ENCODE assay signal across 8 cellular contexts in the genomic region with DNA sequence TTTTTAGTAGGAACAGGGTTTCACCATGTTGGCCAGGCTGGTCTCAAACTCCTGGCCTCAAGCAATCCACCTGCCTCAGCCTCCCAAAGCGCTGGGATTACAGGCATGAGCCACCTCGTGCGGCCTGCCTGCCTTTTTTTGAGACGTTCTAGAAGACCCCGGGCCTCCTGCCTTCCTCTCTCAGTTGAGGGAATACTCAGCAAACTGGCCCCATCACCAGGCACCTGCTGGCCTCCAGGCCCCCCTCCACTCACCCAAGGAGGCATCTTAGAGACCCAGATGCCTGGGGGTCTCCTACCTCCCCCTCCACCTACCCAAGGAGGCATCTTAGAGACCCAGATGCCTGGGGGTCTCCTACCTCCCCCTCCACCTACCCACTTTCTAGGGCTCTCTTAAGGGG. TPM values are rescaled to one million over a fixed set of nuclear protein-coding genes. Genes with fewer than 3 reads are reported as not detected.
A peak's percentile ranks its signal among the peaks of the same experiment; 100 is the strongest.
DNase-seq lines count a peak whose midpoint lies in the region; TF ChIP-seq lines count a peak whose summit lies in the region.
"Not testable (repeated sequence)": the region's sequence is repeated elsewhere in the genome, so short reads cannot be mapped to it uniquely, and the experiment has no call there.

No MANE protein-coding gene starts in this region.

- not testable (repeated sequence) for H3K36me3 Mint-ChIP-seq in type B pancreatic cell

- DNase-seq in A673 (ENCODE audit: low spot score); Peyer's patch; breast epithelium (ENCODE audit: low spot score in 2 of 2); esophagus squamous epithelium (lab: John Stamatoyannopoulos, UW); type B pancreatic cell (ENCODE audit: extremely low spot score, unreplicated experiment): not testable (repeated sequence)

- peaks cover 31% of the 10 kb centered on the region for H3K4me1 Mint-ChIP-seq in type B pancreatic cell (ENCODE audit: unreplicated experiment)

- H3K4me2 ChIP-seq in parathyroid adenoma (ENCODE audit: low read length) = not testable (repeated sequence)

- POLR2A ChIA-PET in A673 (lab: Charles Lee; ENCODE audit: low non-redundant PET) = not testable (repeated sequence)

- not testable (repeated sequence) for TF ChIP-seq RAD21 in liver (IDR thresholded peaks at IDR 0.05)

- BruUV-seq in A673 (replicated peaks; lab: Mats Ljungman, UMichigan) = not testable (repeated sequence)

- CTCF ChIA-PET in A673 (lab: Charles Lee) = interaction anchor here (0.6 to 1.9 kb wide), 4 partner anchors 11 to 30 kb away, joined by 4 to 17 read pairs (median 10); no protein-coding TSS in a partner anchor

- peaks cover 29% of the 10 kb centered on the region for H3K4me1 ChIP-seq in A673 (ENCODE audit: insufficient read depth, low read length, poor library complexity, severe bottlenecking)
- peaks cover 0 to 67% (median 12%) of the 10 kb centered on the region in 4 donors for H3K4me1 ChIP-seq in Peyer's patch
- H3K4me1 ChIP-seq in breast epithelium = peaks cover 17% of the 10 kb centered on the region in 2 donors
- H3K4me1 ChIP-seq in esophagus squamous epithelium = peaks cover 49 to 91% (median 73%) of the 10 kb centered on the region in 3 donors
- peaks cover 0 to 20% (median 13%) of the 10 kb centered on the region in 4 donors for H3K4me1 ChIP-seq in liver (ENCODE audit: control insufficient read depth in 4 of 4, insufficient read depth in 4 of 4, low read length in 3 of 4)
- H3K4me1 ChIP-seq in parathyroid adenoma = peaks cover 16% of the 10 kb centered on the region
- H3K4me1 ChIP-seq in stomach smooth muscle (ENCODE audit: control insufficient read depth, insufficient read depth, low read length) = peaks cover 50% of the 10 kb centered on the region

- TF ChIP-seq CTCF in A673 (conservative IDR thresholded peaks at IDR 0.05; ENCODE audit: low read depth, low read length); Peyer's patch (IDR thresholded peaks at IDR 0.05); breast epithelium (IDR thresholded peaks at IDR 0.05); esophagus squamous epithelium (IDR thresholded peaks at IDR 0.05); liver (IDR thresholded peaks at IDR 0.05; ENCODE audit: low read depth, low read length, missing input control); parathyroid adenoma (IDR thresholded peaks at IDR 0.05); type B pancreatic cell (conservative IDR thresholded peaks at IDR 0.05): not testable (repeated sequence)

- TF ChIP-seq POLR2A in Peyer's patch (IDR thresholded peaks at IDR 0.05); breast epithelium (IDR thresholded peaks at IDR 0.05); esophagus squamous epithelium (IDR thresholded peaks at IDR 0.05): not testable (repeated sequence)

- H3K27ac ChIP-seq in A673 (ENCODE audit: low read depth, low read length, poor library complexity, severe bottlenecking) (peak overlapping the region; percentile 86), Peyer's patch (peak overlapping the region; percentile 62 to 88 (median 84)), breast epithelium (peak overlapping the region; percentile 93 to 97), esophagus squamous epithelium (peak overlapping the region; percentile 98 to 99 (median 98)), liver (ENCODE audit: low read depth in 1 of 2, low read length in 2 of 2) (peak overlapping the region; percentile 1 to 75), parathyroid adenoma (peak overlapping the region; percentile 81), stomach smooth muscle (ENCODE audit: low read length) (peak overlapping the region; percentile 98)

- intact Hi-C loops in A673 (cut with micrococcal nuclease; ENCODE audit: unreplicated experiment); breast epithelium (cut with DNase I; ENCODE audit: low total_unique reads); esophagus squamous epithelium (cut with DNase I): not testable (repeated sequence)

- not testable (repeated sequence) for H3K9ac ChIP-seq in liver (ENCODE audit: low read depth in 1 of 2, low read length in 2 of 2); parathyroid adenoma
- peak overlapping the region; percentile 43 to 51 for H3K9ac ChIP-seq in stomach smooth muscle (ENCODE audit: low read length in 2 of 2)

- H3K9me3 Mint-ChIP-seq in type B pancreatic cell = not testable (repeated sequence)

- H3K36me3 ChIP-seq in A673 (ENCODE audit: insufficient read depth, low read length, poor library complexity, severe bottlenecking); Peyer's patch; breast epithelium; esophagus squamous epithelium; liver (ENCODE audit: control insufficient read depth in 4 of 4, insufficient read depth in 3 of 4, low read depth in 1 of 4, low read length in 3 of 4); parathyroid adenoma (ENCODE audit: control insufficient read depth, insufficient read depth, low read length); stomach smooth muscle (ENCODE audit: control insufficient read depth in 2 of 2, insufficient read depth in 2 of 2, low read length in 2 of 2): not testable (repeated sequence)

- H3K27me3 Mint-ChIP-seq in type B pancreatic cell = not testable (repeated sequence)

- H2AFZ ChIP-seq in parathyroid adenoma = peak overlapping the region; percentile 79

- H3K4me3 ChIP-seq in A673 (ENCODE audit: low read depth, low read length, poor library complexity, severe bottlenecking); Peyer's patch; breast epithelium; esophagus squamous epithelium; liver (ENCODE audit: low read depth in 1 of 3, low read length in 3 of 3); parathyroid adenoma (ENCODE audit: low read depth, low read length); stomach smooth muscle (ENCODE audit: low read length in 2 of 2): not testable (repeated sequence)

- H3K79me2 ChIP-seq in parathyroid adenoma = not testable (repeated sequence)

- not testable (repeated sequence) for H3K9me3 ChIP-seq in A673 (ENCODE audit: low read depth, low read length, poor library complexity, severe bottlenecking); Peyer's patch; breast epithelium; esophagus squamous epithelium; liver (ENCODE audit: control insufficient read depth in 4 of 4, low read length in 3 of 4); parathyroid adenoma (ENCODE audit: control insufficient read depth, low read length); stomach smooth muscle (ENCODE audit: control insufficient read depth in 2 of 2, low read length in 2 of 2)

- peak overlapping the region; percentile 88 for H3K27ac Mint-ChIP-seq in type B pancreatic cell

- H3K27me3 ChIP-seq in A673 (replicated peaks; ENCODE audit: insufficient read depth, low read depth, low read length, poor library complexity); Peyer's patch; breast epithelium; esophagus squamous epithelium; liver (ENCODE audit: control insufficient read depth in 4 of 4, insufficient read depth in 4 of 4, low read length in 3 of 4); parathyroid adenoma (ENCODE audit: control insufficient read depth, insufficient read depth, low read length); stomach smooth muscle (ENCODE audit: control insufficient read depth in 1 of 2, insufficient read depth in 2 of 2, low read length in 2 of 2): not testable (repeated sequence)

- not testable (repeated sequence) for H3K4me3 Mint-ChIP-seq in type B pancreatic cell

- WGBS in esophagus squamous epithelium, 2 donors = 67 to 87% methylated on average over 5 of the region's 5 CpGs
- WGBS in liver = 90% methylated on average over 5 of the region's 5 CpGs

RNA-seq across cellular contexts. Expression of gene HSPB1, which starts 9.6 kb away (rescaled TPM):
- 354 and 375 TPM in 2 replicates for total RNA-seq in A673 (2021)
- 100 to 1,000 TPM in 1 of 4 donors, 10 to 100 TPM in 3; 59.0 to 139 (median 88.3) TPM for total RNA-seq in Peyer's patch
- 100 to 1,000 TPM; 210 to 264 (median 211) TPM for total RNA-seq in breast epithelium
- 1,000 to 10,000 TPM; 2,415 to 6,888 (median 3,249) TPM for total RNA-seq in esophagus squamous epithelium
- 10 to 100 TPM; 25.5 to 39.2 TPM for total RNA-seq in liver
- polyA plus RNA-seq in liver = 100 to 1,000 TPM; 169 to 186 TPM
- 228 and 315 TPM in 2 replicates for total RNA-seq in type B pancreatic cell (ENCODE audit: low replicate concordance)

Comparison
In these comparisons a context has a peak if more than half of its experiments do, and no peak if none do; other contexts are left out.
1. H3K27ac ChIP-seq: peak in every context shown above with its lines; median percentile 98 in esophagus squamous epithelium; 98 in stomach smooth muscle; 95 in breast epithelium; 86 in A673; 84 in Peyer's patch; 81 in parathyroid adenoma; 38 in liver.